23 cellular contexts compared by ENCODE assay signal in genomic region chr1:185207178-185207577, GRCh38.
"Had no signal": no experiment of that assay in that cellular context is flagged by ENCODE, and none has a peak within 500 bp of the region (broad histone marks: within the 10 kb centered on the region; RNA-seq: fewer than 3 reads in every experiment).

No MANE protein-coding gene starts in this region.

- H3K4me1 Mint-ChIP-seq: activated CD4-positive, alpha-beta T cell treated with anti-CD3 and anti-CD28 coated beads, Interleukin-2, amount 10 ng/mL, durations not matched to agents 24 days and 14 days; activated CD8-positive, alpha-beta memory T cell treated with anti-CD3 and anti-CD28 coated beads, Interleukin-2, amount 10 ng/mL, durations not matched to agents 7 days and 5 days; activated naive CD4-positive, alpha-beta T cell treated with anti-CD3 and anti-CD28 coated beads, Interleukin-2, amount 10 ng/mL, durations not matched to agents 7 days and 5 days; natural killer cell had no signal

- H3K4me2 ChIP-seq: hepatocyte had no signal

- H3K4me3 Mint-ChIP-seq: activated CD4-positive, alpha-beta T cell treated with anti-CD3 and anti-CD28 coated beads, Interleukin-2, amount 10 ng/mL, durations not matched to agents 24 days and 14 days; activated CD8-positive, alpha-beta memory T cell treated with anti-CD3 and anti-CD28 coated beads, Interleukin-2, amount 10 ng/mL, durations not matched to agents 7 days and 5 days; activated CD8-positive, alpha-beta T cell treated with anti-CD3 and anti-CD28 coated beads for 36 hours; activated naive CD4-positive, alpha-beta T cell treated with anti-CD3 and anti-CD28 coated beads, Interleukin-2, amount 10 ng/mL, durations not matched to agents 7 days and 5 days; dendritic cell treated with granulocyte-macrophage colony-stimulating factor and Interleukin-4, amounts not matched to agents 40 ng/mL and 50 ng/mL, for 4 days; natural killer cell had no signal

- H3K27ac Mint-ChIP-seq: activated CD4-positive, alpha-beta T cell treated with anti-CD3 and anti-CD28 coated beads, Interleukin-2, amount 10 ng/mL, durations not matched to agents 24 days and 14 days; activated CD8-positive, alpha-beta memory T cell treated with anti-CD3 and anti-CD28 coated beads, Interleukin-2, amount 10 ng/mL, durations not matched to agents 7 days and 5 days; activated CD8-positive, alpha-beta T cell treated with anti-CD3 and anti-CD28 coated beads for 36 hours; activated naive CD4-positive, alpha-beta T cell treated with anti-CD3 and anti-CD28 coated beads, Interleukin-2, amount 10 ng/mL, durations not matched to agents 7 days and 5 days; dendritic cell treated with granulocyte-macrophage colony-stimulating factor and Interleukin-4, amounts not matched to agents 40 ng/mL and 50 ng/mL, for 4 days; natural killer cell had no signal

- H3K79me2 ChIP-seq: hepatocyte had no signal

- H3K36me3 Mint-ChIP-seq: natural killer cell had no signal

- ATAC-seq: activated CD8-positive, alpha-beta memory T cell treated with anti-CD3 and anti-CD28 coated beads, Interleukin-2, amount 10 ng/mL, durations not matched to agents 7 days and 5 days; activated CD8-positive, alpha-beta T cell treated with anti-CD3 and anti-CD28 coated beads for 36 hours; natural killer cell had no signal

- H3K4me3 ChIP-seq: hepatocyte, left ventricle myocardium inferior, prostate gland, spleen, testis, uterus had no signal

- H3K27me3 Mint-ChIP-seq: activated CD4-positive, alpha-beta T cell treated with anti-CD3 and anti-CD28 coated beads, Interleukin-2, amount 10 ng/mL, durations not matched to agents 24 days and 14 days; activated CD8-positive, alpha-beta memory T cell treated with anti-CD3 and anti-CD28 coated beads, Interleukin-2, amount 10 ng/mL, durations not matched to agents 7 days and 5 days; activated CD8-positive, alpha-beta T cell treated with anti-CD3 and anti-CD28 coated beads for 36 hours; activated naive CD4-positive, alpha-beta T cell treated with anti-CD3 and anti-CD28 coated beads, Interleukin-2, amount 10 ng/mL, durations not matched to agents 7 days and 5 days; dendritic cell treated with granulocyte-macrophage colony-stimulating factor and Interleukin-4, amounts not matched to agents 40 ng/mL and 50 ng/mL, for 4 days had no signal

- H3K27ac ChIP-seq: hepatocyte, left ventricle myocardium inferior, prostate gland, spleen, testis, uterus had no signal

- H3K9me3 ChIP-seq: prostate gland, testis, uterus had no signal

- H3K4me1 ChIP-seq: left ventricle myocardium inferior, prostate gland, spleen, testis, uterus had no signal

- H2AFZ ChIP-seq: hepatocyte had no signal

- H3K27me3 ChIP-seq: hepatocyte, spleen, testis, uterus had no signal

- DNase-seq: activated CD4-positive, alpha-beta T cell treated with anti-CD3 and anti-CD28 coated beads, Interleukin-2, amount 10 ng/mL, durations not matched to agents 24 days and 14 days; activated CD8-positive, alpha-beta memory T cell treated with anti-CD3 and anti-CD28 coated beads, Interleukin-2, amount 10 ng/mL, durations not matched to agents 7 days and 5 days; activated CD8-positive, alpha-beta T cell treated with anti-CD3 and anti-CD28 coated beads for 36 hours; activated effector memory CD4-positive, alpha-beta T cell treated with anti-CD3 and anti-CD28 coated beads, Interleukin-2, amount 50 U/mL, for 16 hours; activated naive CD4-positive, alpha-beta T cell treated with anti-CD3 and anti-CD28 coated beads, Interleukin-2, amount 10 ng/mL, durations not matched to agents 7 days and 5 days; activated T-cell treated with anti-CD3 and anti-CD28 coated beads for 4 hours; amygdala; cerebellar nuclear complex; effector CD4-positive, alpha-beta T cell; foreskin melanocyte; glutamatergic neuron; left ventricle myocardium inferior; midbrain; natural killer cell; spleen; stimulated activated CD4-positive, alpha-beta T cell treated with anti-CD3 and anti-CD28 coated beads, Interleukin-4, amount 100 ng/mL, for 1 hour; stimulated activated naive CD4-positive, alpha-beta T cell; testis; trophoblast cell; uterus had no signal

- H3K36me3 ChIP-seq: prostate gland, uterus had no signal
